Comparison of ENCODE assay signal across 8 cellular contexts in genomic region chr16:3020604-3021448, GRCh38. TPM values are rescaled to one million over a fixed set of nuclear protein-coding genes. Genes with fewer than 3 reads are reported as not detected.
DNase-seq lines count a peak whose midpoint lies in the region; ATAC-seq and TF ChIP-seq lines count a peak whose summit lies in the region.

No MANE protein-coding gene starts in this region.

- H3K4me3 ChIP-seq in HUES64 (ENCODE audit: low read length): peak overlapping the region; percentile 78
- peak overlapping the region; percentile 82 for H3K4me3 ChIP-seq in choroid plexus epithelial cell (ENCODE audit: low read depth, low read length)

- intact Hi-C loops in activated B cell treated with CpG ODN at 0.5 μM for 24 hours (cut with micrococcal nuclease): loop anchor here (1.0 to 5.0 kb wide), 7 partner anchors 17 to 114 kb away; partner anchors contain the start of genes PAQR4 and ZSCAN10

- peaks cover 9% of the 10 kb centered on the region for H3K36me3 ChIP-seq in HUES64 (ENCODE audit: insufficient read depth, low read length)

- WGBS in HUES64: under 1% methylated on average over 56 of the region's 57 CpGs

- peak overlapping the region; percentile 92 for H3K4me3 Mint-ChIP-seq in activated B cell treated with CpG ODN at 0.5 μM for 24 hours

- peak overlapping the region; percentile 92 for H3K9ac ChIP-seq in HUES64 (ENCODE audit: low read depth, low read length)

- H3K9me3 Mint-ChIP-seq in activated B cell treated with CpG ODN at 0.5 μM for 24 hours: no peaks in the 10 kb centered on the region

- H3K27ac ChIP-seq in HUES64 (ENCODE audit: low read depth, low read length) (peak overlapping the region; percentile 100), layer of hippocampus (ENCODE audit: low read depth, low read length) (peak overlapping the region; percentile 87)

- peak; percentile 47 for DNase-seq in Ammon's horn (ENCODE audit: low spot score)
- DNase-seq in activated B cell treated with CpG ODN at 0.5 μM for 24 hours: peak; percentile 38
- DNase-seq in choroid plexus epithelial cell (ENCODE audit: low read depth): peak; percentile 86
- DNase-seq in stimulated activated CD4-positive, alpha-beta T cell treated with anti-CD3 and anti-CD28 coated beads, Interleukin-2, amount 100 ng/mL, for 4 hours (ENCODE audit: low read depth): peak; percentile 62
- DNase-seq in NCI-H774 (lab: John Stamatoyannopoulos, UW): no peak

- CTCF ChIA-PET in activated B cell treated with CpG ODN at 0.5 μM for 24 hours (lab: Charles Lee): interaction anchor here (1.1 to 2.4 kb wide), 4 partner anchors 8 to 37 kb away, joined by 3 to 12 read pairs (median 10); no protein-coding TSS in a partner anchor

- POLR2A ChIA-PET in activated B cell treated with CpG ODN at 0.5 μM for 24 hours (lab: Charles Lee): interaction anchor here (0.6 to 3.9 kb wide), 10 partner anchors 7 to 1354 kb away, joined by 3 to 40 read pairs (median 5); partner anchors contain the start of genes FLYWCH2 and ZNF213

- H3K9me3 ChIP-seq in HUES64 (ENCODE audit: insufficient read depth, low read depth, low read length): no peaks in the 10 kb centered on the region

- TF ChIP-seq CTCF in activated B cell treated with CpG ODN at 0.5 μM for 24 hours (IDR thresholded peaks at IDR 0.05): no peak
- no peak for TF ChIP-seq CTCF in choroid plexus epithelial cell (conservative IDR thresholded peaks at IDR 0.05; ENCODE audit: low read depth, low read length)

- H3K4me1 Mint-ChIP-seq in activated B cell treated with CpG ODN at 0.5 μM for 24 hours: peaks cover 49% of the 10 kb centered on the region

- H3K27me3 ChIP-seq in HUES64 (ENCODE audit: insufficient read depth, low read length): no peaks in the 10 kb centered on the region
- peaks cover 6% of the 10 kb centered on the region for H3K27me3 ChIP-seq in layer of hippocampus (ENCODE audit: control insufficient read depth, insufficient read depth, low read length)

- ATAC-seq in activated B cell treated with CpG ODN at 0.5 μM for 24 hours (ENCODE audit: low read depth) (no peak), HG02885 (IDR thresholded peaks at IDR 0.05; ENCODE audit: poor library complexity, unreplicated experiment) (no peak)

- H3K4me1 ChIP-seq in HUES64 (ENCODE audit: insufficient read depth, low read length): peaks cover 18% of the 10 kb centered on the region

- peaks cover 5% of the 10 kb centered on the region for H3K36me3 Mint-ChIP-seq in activated B cell treated with CpG ODN at 0.5 μM for 24 hours (ENCODE audit: low read depth)

- H3K27ac Mint-ChIP-seq in activated B cell treated with CpG ODN at 0.5 μM for 24 hours: peak overlapping the region; percentile 99

- peaks cover 6% of the 10 kb centered on the region for H3K27me3 Mint-ChIP-seq in activated B cell treated with CpG ODN at 0.5 μM for 24 hours

RNA-seq across cellular contexts. Expression of gene TNFRSF12A, which starts 0.7 kb away (rescaled TPM):
- 63.8 TPM for polyA plus RNA-seq in HUES64 (2013, experiment 1 of 2)
- polyA plus RNA-seq in HUES64 (2013, experiment 2 of 2): 60.7 TPM
- 0.47 and 1.0 TPM in 2 replicates for total RNA-seq in activated B cell treated with CpG ODN at 0.5 μM for 24 hours

RNA-seq across cellular contexts. Expression of gene CLDN6, which starts 2.8 kb away (rescaled TPM):
- polyA plus RNA-seq in HUES64 (2013, experiment 1 of 2): 517 TPM
- 422 TPM for polyA plus RNA-seq in HUES64 (2013, experiment 2 of 2)
- total RNA-seq in activated B cell treated with CpG ODN at 0.5 μM for 24 hours: not detected in 2 replicates

RNA-seq across cellular contexts. Expression of gene HCFC1R1, which starts 2.9 kb away (rescaled TPM):
- polyA plus RNA-seq in HUES64 (2013, experiment 1 of 2): 64.6 TPM
- 74.2 TPM for polyA plus RNA-seq in HUES64 (2013, experiment 2 of 2)
- total RNA-seq in activated B cell treated with CpG ODN at 0.5 μM for 24 hours: 17.7 and 20.4 TPM in 2 replicates

RNA-seq across cellular contexts. Expression of gene THOC6, which starts 3.0 kb away (rescaled TPM):
- polyA plus RNA-seq in HUES64 (2013, experiment 1 of 2): 53.2 TPM
- 46.4 TPM for polyA plus RNA-seq in HUES64 (2013, experiment 2 of 2)
- total RNA-seq in activated B cell treated with CpG ODN at 0.5 μM for 24 hours: 45.8 and 47.1 TPM in 2 replicates

RNA-seq across cellular contexts. Expression of gene CLDN9, which starts 8.1 kb away (rescaled TPM):
- polyA plus RNA-seq in HUES64 (2013, experiment 1 of 2): 0.25 TPM
- 0.44 TPM for polyA plus RNA-seq in HUES64 (2013, experiment 2 of 2)
- total RNA-seq in activated B cell treated with CpG ODN at 0.5 μM for 24 hours: not detected in 2 replicates
